In genomic region chr4:158763462-158763861, GRCh38 we compare ENCODE assay signal across 1 cellular context.
A peak's percentile ranks its signal among the peaks of the same experiment; 100 is the strongest.
TF ChIP-seq lines count a peak whose summit lies in the region.

No MANE protein-coding gene starts in this region.

TF ChIP-seq in HepG2, 621 proteins besides CTCF, POLR2A, EP300 and RAD21 (continued from another document):
- TF ChIP-seq MXD3 (CRISPR knock-in tag; IDR thresholded peaks at IDR 0.05) = no peak
- no peak for TF ChIP-seq SRSF9 (IDR thresholded peaks at IDR 0.05; ENCODE audit: borderline replicate concordance, insufficient read depth, low read depth, low read length, poor library complexity, severe bottlenecking)
- TF ChIP-seq ATAD3A (CRISPR knock-in tag; IDR thresholded peaks at IDR 0.05) = no peak
- no peak for TF ChIP-seq ZNF619 (CRISPR knock-in tag; IDR thresholded peaks at IDR 0.05)
- peak; percentile 53; the same call in 1 of the 2 replicates for TF ChIP-seq MIER2 (CRISPR knock-in tag; IDR thresholded peaks at IDR 0.05)
- no peak for TF ChIP-seq ZNF550 (CRISPR knock-in tag; IDR thresholded peaks at IDR 0.05; ENCODE audit: borderline replicate concordance)
- no peak for TF ChIP-seq ZNF598 (CRISPR knock-in tag; IDR thresholded peaks at IDR 0.05; ENCODE audit: borderline replicate concordance)
- no peak for TF ChIP-seq ZNF891 (CRISPR knock-in tag; IDR thresholded peaks at IDR 0.05)
- TF ChIP-seq ZNF274 (CRISPR knock-in tag; IDR thresholded peaks at IDR 0.05) = no peak
